17 cellular contexts compared by ENCODE assay signal in the genomic region with DNA sequence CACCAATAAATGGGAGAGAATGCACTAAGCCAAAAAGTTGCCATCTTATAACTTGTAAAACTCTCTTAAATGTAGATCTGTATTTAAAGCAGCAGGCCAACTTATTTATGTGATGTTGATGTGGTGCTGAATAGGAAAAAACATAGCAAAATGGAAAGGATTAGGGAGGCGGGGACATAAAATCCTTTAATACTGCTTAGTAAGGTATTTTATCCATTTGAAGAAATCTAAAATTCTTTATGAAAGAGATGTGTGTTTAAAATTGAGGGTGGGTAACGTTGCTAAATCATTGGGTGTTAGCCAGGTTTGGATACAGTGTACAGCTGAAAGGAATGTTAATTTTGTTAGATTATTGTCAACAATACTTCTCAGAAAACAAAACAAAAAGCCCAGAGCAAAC. TPM values are rescaled to one million over a fixed set of nuclear protein-coding genes. Genes with fewer than 3 reads are reported as not detected.
DNase-seq lines count a peak whose midpoint lies in the region; ATAC-seq, FAIRE-seq and TF ChIP-seq lines count a peak whose summit lies in the region.
"Had no signal": no experiment of that assay in that cellular context is flagged by ENCODE, and none has a peak within 500 bp of the region (broad histone marks: within the 10 kb centered on the region; RNA-seq: fewer than 3 reads in every experiment).

No MANE protein-coding gene starts in this region.

- H3K4me2 ChIP-seq in K562 (ENCODE audit: insufficient read depth, low read length) = no peak overlapping the region

- H3K27ac ChIP-seq in A673 (ENCODE audit: low read depth, low read length, poor library complexity, severe bottlenecking) = peak overlapping the region; percentile 9
- no peak overlapping the region for H3K27ac ChIP-seq in K562 (ENCODE audit: extremely low read depth, low read depth, low read length)
- H3K27ac ChIP-seq: HL-60 had no signal

- H3K9ac ChIP-seq in K562 (ENCODE audit: insufficient read depth in 1 of 2, low read depth in 2 of 2, low read length in 2 of 2) = no peak overlapping the region

- no peaks in the 10 kb centered on the region for H3K9me1 ChIP-seq in K562 (ENCODE audit: control insufficient read depth, insufficient read depth, low read length)

- H3K4me1 ChIP-seq in A673 (ENCODE audit: insufficient read depth, low read length, poor library complexity, severe bottlenecking) (peaks cover 29% of the 10 kb centered on the region), K562 (replicated peaks in 1 of 2; ENCODE audit: control insufficient read depth in 2 of 2, insufficient read depth in 2 of 2, low read length in 2 of 2) (no peaks in the 10 kb centered on the region; a peak in 1 of 5 replicates)

- TF ChIP-seq POLR2A in K562 (conservative IDR thresholded peaks at IDR 0.05) = no peak

- H3K4me1 Mint-ChIP-seq in HFFc6 (ENCODE audit: low read depth) = peaks cover 61% of the 10 kb centered on the region
- H3K4me1 Mint-ChIP-seq in osteocyte (ENCODE audit: unreplicated experiment) = peaks cover 67% of the 10 kb centered on the region

- POLR2A ChIA-PET in A673 (lab: Charles Lee; ENCODE audit: low non-redundant PET) = no interaction called here
- POLR2A ChIA-PET in K562 (lab: Yijun Ruan, JAX) = no interaction called here

- in situ Hi-C loops in K562 (cut with MboI) = no loop called here

- no peak overlapping the region for H2AFZ ChIP-seq in K562 (ENCODE audit: low read depth, low read length)

- TF ChIP-seq CTCF in A673 (conservative IDR thresholded peaks at IDR 0.05; ENCODE audit: low read depth, low read length) (no peak), HFFc6 (IDR thresholded peaks at IDR 0.05) (no peak), K562 (IDR thresholded peaks at IDR 0.05 in 2 of 3, conservative IDR thresholded peaks at IDR 0.05 in 1 of 3; ENCODE audit: insufficient read depth in 2 of 3, low read depth in 1 of 3, low read length in 3 of 3) (no peak), osteocyte (IDR thresholded peaks at IDR 0.05) (no peak)

- H3K27me3 Mint-ChIP-seq in HFFc6 (ENCODE audit: insufficient read depth) = no peaks in the 10 kb centered on the region
- no peaks in the 10 kb centered on the region for H3K27me3 Mint-ChIP-seq in osteocyte (ENCODE audit: unreplicated experiment)
- H3K27me3 Mint-ChIP-seq: B cell had no signal

- H3K79me2 ChIP-seq in K562 (ENCODE audit: control insufficient read depth, insufficient read depth, low read length) = no peaks in the 10 kb centered on the region; the same call in 2 of the 3 replicates

- no peaks in the 10 kb centered on the region for H3K36me3 ChIP-seq in A673 (ENCODE audit: insufficient read depth, low read length, poor library complexity, severe bottlenecking)
- no peaks in the 10 kb centered on the region for H3K36me3 ChIP-seq in K562 (ENCODE audit: control insufficient read depth, insufficient read depth, low read length)

- TF ChIP-seq EP300 in K562 (IDR thresholded peaks at IDR 0.05; ENCODE audit: low read length) = no peak

- CTCF ChIA-PET in A673 (lab: Charles Lee) = no interaction called here
- CTCF ChIA-PET in K562 (lab: Yijun Ruan, JAX; ENCODE audit: low intra/inter-chr PET ratio) = no interaction called here

- no peaks in the 10 kb centered on the region for H3K9me3 Mint-ChIP-seq in HFFc6
- H3K9me3 Mint-ChIP-seq in osteocyte (ENCODE audit: unreplicated experiment) = no peaks in the 10 kb centered on the region
- H3K9me3 Mint-ChIP-seq: CD8-positive, alpha-beta T cell had no signal

- H3K27ac Mint-ChIP-seq in HFFc6 (peak overlapping the region; percentile 40; the same call in 1 of the 2 replicates), osteocyte (ENCODE audit: unreplicated experiment) (peak overlapping the region; percentile 42)
- H3K27ac Mint-ChIP-seq: B cell had no signal

- no peak for FAIRE-seq in K562 (lab: Jason Lieb, UNC)

- H4K20me1 ChIP-seq in K562 (replicated peaks; ENCODE audit: control insufficient read depth, insufficient read depth, low read length) = no peaks in the 10 kb centered on the region

- no peak overlapping the region for H3K4me3 Mint-ChIP-seq in HFFc6
- H3K4me3 Mint-ChIP-seq in osteocyte (ENCODE audit: unreplicated experiment) = no peak overlapping the region
- H3K4me3 Mint-ChIP-seq: B cell; CD8-positive, alpha-beta T cell had no signal

- DNase-seq in A673 (ENCODE audit: low spot score) (no peak), HFFc6 (no peak), K562 (ENCODE audit: extremely low read depth in 1 of 4, low spot score in 3 of 4) (no peak), osteocyte (ENCODE audit: extremely low spot score, unreplicated experiment) (no peak), NCI-H2227 (lab: John Stamatoyannopoulos, UW; ENCODE audit: unreplicated experiment) (no peak), T-helper 2 cell (no peak), H4 (ENCODE audit: low spot score) (no peak)
- DNase-seq: CD8-positive, alpha-beta T cell; H7; NCI-H146; NCI-H2081 treated with DMSO at 0.1 percent for 48 hours; NCI-H510A treated with DMSO at 0.1 percent for 48 hours; NCI-H82; SHP77 had no signal

- TF ChIP-seq RAD21 in K562 (CRISPR knock-in tag; conservative IDR thresholded peaks at IDR 0.05 in 1 of 2, IDR thresholded peaks at IDR 0.05 in 1 of 2) = no peak

- BruUV-seq in A673 (replicated peaks; lab: Mats Ljungman, UMichigan) = no TSS peak
- no TSS peak for BruUV-seq in K562 (replicated peaks; lab: Mats Ljungman, UMichigan)

- ATAC-seq in K562 = no peak
- ATAC-seq: CD8-positive, alpha-beta T cell; SK-N-SH treated with all-trans-retinoic acid at 6 μM for 48 hours had no signal

- WGBS in K562 (ENCODE audit: insufficient coverage, low coverage, missing lambda C conversion rate) = 73% methylated on average over 2 of the region's 2 CpGs

- no peaks in the 10 kb centered on the region for H3K27me3 ChIP-seq in A673 (replicated peaks; ENCODE audit: insufficient read depth, low read depth, low read length, poor library complexity)
- no peaks in the 10 kb centered on the region for H3K27me3 ChIP-seq in K562 (ENCODE audit: control insufficient read depth in 2 of 2, insufficient read depth in 2 of 2, low read length in 2 of 2)

- H3K4me3 ChIP-seq in A673 (ENCODE audit: low read depth, low read length, poor library complexity, severe bottlenecking) = no peak overlapping the region
- no peak overlapping the region for H3K4me3 ChIP-seq in K562

- peaks cover 8% of the 10 kb centered on the region for H3K36me3 Mint-ChIP-seq in HFFc6 (ENCODE audit: low read depth)
- H3K36me3 Mint-ChIP-seq in osteocyte (ENCODE audit: unreplicated experiment) = no peaks in the 10 kb centered on the region
- H3K36me3 Mint-ChIP-seq: CD8-positive, alpha-beta T cell had no signal

- intact Hi-C loops in A673 (cut with micrococcal nuclease; ENCODE audit: unreplicated experiment) (no loop called here), K562 (cut with micrococcal nuclease) (no loop called here)

- H3K9me3 ChIP-seq in A673 (ENCODE audit: low read depth, low read length, poor library complexity, severe bottlenecking) (no peaks in the 10 kb centered on the region), K562 (replicated peaks; ENCODE audit: control insufficient read depth, insufficient read depth, low read depth, low read length) (no peaks in the 10 kb centered on the region)

TF ChIP-seq in K562, 482 proteins besides CTCF, POLR2A, EP300 and RAD21 (continues in another document):
- TF ChIP-seq, protein P1, sequence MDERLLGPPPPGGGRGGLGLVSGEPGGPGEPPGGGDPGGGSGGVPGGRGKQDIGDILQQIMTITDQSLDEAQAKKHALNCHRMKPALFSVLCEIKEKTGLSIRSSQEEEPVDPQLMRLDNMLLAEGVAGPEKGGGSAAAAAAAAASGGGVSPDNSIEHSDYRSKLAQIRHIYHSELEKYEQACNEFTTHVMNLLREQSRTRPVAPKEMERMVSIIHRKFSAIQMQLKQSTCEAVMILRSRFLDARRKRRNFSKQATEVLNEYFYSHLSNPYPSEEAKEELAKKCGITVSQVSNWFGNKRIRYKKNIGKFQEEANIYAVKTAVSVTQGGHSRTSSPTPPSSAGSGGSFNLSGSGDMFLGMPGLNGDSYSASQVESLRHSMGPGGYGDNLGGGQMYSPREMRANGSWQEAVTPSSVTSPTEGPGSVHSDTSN (CRISPR knock-in tag; IDR thresholded peaks at IDR 0.05; ENCODE audit: low read depth) = no peak
- TF ChIP-seq, protein P1 (tag; conservative IDR thresholded peaks at IDR 0.05; ENCODE audit: low read depth) = no peak
- TF ChIP-seq TOE1 (IDR thresholded peaks at IDR 0.05; ENCODE audit: borderline replicate concordance) (no peak), TOE1 (CRISPR knock-in tag; IDR thresholded peaks at IDR 0.05; ENCODE audit: borderline replicate concordance, low read depth) (no peak), C11orf30 (IDR thresholded peaks at IDR 0.05; ENCODE audit: low read depth) (peak; percentile 57; the same call in 1 of the 2 replicates)

RNA-seq across cellular contexts. Expression of a gene that starts 14.3 kb away (rescaled TPM):
- total RNA-seq in A673 (2021) = 49.3 and 49.4 TPM in 2 replicates
- total RNA-seq in HFFc6 (2021; fragmentation: NEBNext Ultra II Directional; extraction: Animal tissue kit (Norgen Biotek cat#: 25700)) = 10 to 100 TPM; 52.0 to 64.8 (median 58.6) TPM
- total RNA-seq in K562 (2011; cell fraction: chromatin; rRNA removed; ENCODE audit: low replicate concordance) = 14.8 and 24.0 TPM in 2 replicates
- total RNA-seq in K562 (2011; cell fraction: nucleolus; rRNA removed) = 8.5 and 12.0 TPM in 2 replicates
- total RNA-seq in K562 (2011; cell fraction: nucleoplasm; rRNA removed) = 7.2 and 14.4 TPM in 2 replicates
- 6.9 and 15.5 TPM in 2 replicates for total RNA-seq in K562 (2014; rRNA removed)
- 5.7 and 7.2 TPM in 2 replicates for total RNA-seq in K562 (2014; rRNA removed; fragmentation: Illumina TruSeq; extraction: Trizol)
- total RNA-seq in K562 (2015; rRNA removed; fragmentation: Illumina TruSeq; extraction: Trizol) = 6.3 TPM in 2 replicates
- total RNA-seq in K562 (2021) = 13.7 and 14.1 TPM in 2 replicates
- 7.6 and 9.5 TPM in 2 replicates for polyA plus RNA-seq in K562 (2011; rRNA removed)
- polyA plus RNA-seq in K562 (2011; cell fraction: cytosol; rRNA removed) = 4.5 and 4.8 TPM in 2 replicates
- 15.6 and 17.4 TPM in 2 replicates for polyA plus RNA-seq in K562 (2011; cell fraction: nucleus; rRNA removed)
- polyA plus RNA-seq in K562 (2012) = 2.5 and 4.1 TPM in 2 replicates
- polyA plus RNA-seq in K562 (2014; fragmentation: Illumina TruSeq; extraction: Trizol) = 3.4 and 3.9 TPM in 2 replicates
- polyA plus RNA-seq in K562 (2014; fragmentation: Nextera tagmentation; extraction: Ambion mirVana) = 1 to 10 TPM; 1.2 to 1.9 TPM
- polyA plus RNA-seq in K562 (2014; rRNA removed) = 4.1 and 4.4 TPM in 2 replicates
- polyA minus RNA-seq in K562 (2011; rRNA and poly(A)+ RNA removed) = 10.0 and 12.0 TPM in 2 replicates
- 7.0 and 10.4 TPM in 2 replicates for polyA minus RNA-seq in K562 (2011; cell fraction: cytosol; rRNA and poly(A)+ RNA removed)
- polyA minus RNA-seq in K562 (2011; cell fraction: nucleus; rRNA and poly(A)+ RNA removed) = 4.4 and 10.4 TPM in 2 replicates
- total RNA-seq in osteocyte = 39.6 and 45.6 TPM in 2 replicates
- 15.1 and 22.4 TPM in 2 replicates for total RNA-seq in H4 (2014; rRNA removed; shearing (Covaris generic))
